ENCODE assay signal across 32 cellular contexts in genomic region chr22:48081281-48081680, GRCh38.
"Had no signal": no experiment of that assay in that cellular context is flagged by ENCODE, and none has a peak within 500 bp of the region (broad histone marks: within the 10 kb centered on the region; RNA-seq: fewer than 3 reads in every experiment).

No MANE protein-coding gene starts in this region.

- H3K36me3 Mint-ChIP-seq: activated naive CD8-positive, alpha-beta T cell treated with anti-CD3 and anti-CD28 coated beads for 36 hours had no signal

- H3K9me3 Mint-ChIP-seq: activated B cell treated with CpG ODN at 0.5 μM for 24 hours; activated naive CD8-positive, alpha-beta T cell treated with anti-CD3 and anti-CD28 coated beads for 36 hours; activated naive CD8-positive, alpha-beta T cell treated with anti-CD3 and anti-CD28 coated beads, Interleukin-2, amount 50 U/mL, for 24 hours; activated T-cell treated with anti-CD3 and anti-CD28 coated beads, Interleukin-2, amount 50 U/mL, for 24 hours; activated T-cell treated with anti-CD3 and anti-CD28 coated beads, Interleukin-2, amount 50 U/mL, for 72 hours; effector memory CD8-positive, alpha-beta T cell; T-helper 2 cell treated with Interferon-gamma antibody and Interleukin-4, amounts not matched to agents 5 μg/mL and 100 μg/mL, for 36 hours had no signal

- H3K27me3 Mint-ChIP-seq: activated B cell treated with CpG ODN at 0.5 μM for 24 hours had no signal

- H3K4me3 Mint-ChIP-seq: activated B cell treated with CpG ODN at 0.5 μM for 24 hours; activated naive CD8-positive, alpha-beta T cell treated with anti-CD3 and anti-CD28 coated beads for 36 hours; activated naive CD8-positive, alpha-beta T cell treated with anti-CD3 and anti-CD28 coated beads, Interleukin-2, amount 50 U/mL, for 24 hours; activated T-cell treated with anti-CD3 and anti-CD28 coated beads, Interleukin-2, amount 50 U/mL, for 24 hours; activated T-cell treated with anti-CD3 and anti-CD28 coated beads, Interleukin-2, amount 50 U/mL, for 72 hours; T-helper 17 cell; T-helper 2 cell treated with Interferon-gamma antibody and Interleukin-4, amounts not matched to agents 5 μg/mL and 100 μg/mL, for 36 hours had no signal

- H3K9me3 ChIP-seq: adrenal gland, body of pancreas, esophagus muscularis mucosa, gastrocnemius medialis had no signal

- H3K36me3 ChIP-seq: adrenal gland, esophagus muscularis mucosa, gastrocnemius medialis, WERI-Rb-1 had no signal

- ATAC-seq: activated CD4-positive, CD25-positive, alpha-beta regulatory T cell treated with anti-CD3 and anti-CD28 coated beads, Interleukin-2, amount 50 U/mL, for 24 hours; activated naive CD8-positive, alpha-beta T cell treated with anti-CD3 and anti-CD28 coated beads, Interleukin-2, amount 50 U/mL, for 24 hours; activated T-cell treated with anti-CD3 and anti-CD28 coated beads, Interleukin-2, amount 50 U/mL, for 72 hours; body of pancreas; foreskin keratinocyte; gastrocnemius medialis; T-helper 17 cell had no signal

- H3K27ac ChIP-seq: adrenal gland, body of pancreas, esophagus muscularis mucosa, foreskin keratinocyte, gastrocnemius medialis, WERI-Rb-1 had no signal

- H3K4me3 ChIP-seq: adrenal gland, body of pancreas, esophagus muscularis mucosa, gastrocnemius medialis had no signal

- H3K4me1 ChIP-seq: adrenal gland, body of pancreas, esophagus muscularis mucosa, foreskin keratinocyte, gastrocnemius medialis had no signal

- H3K27me3 ChIP-seq: adrenal gland, body of pancreas, foreskin keratinocyte, gastrocnemius medialis had no signal

- DNase-seq: activated B cell treated with CpG ODN at 0.5 μM for 24 hours; activated CD4-positive, alpha-beta T cell treated with anti-CD3 and anti-CD28 coated beads for 48 hours; activated CD4-positive, alpha-beta T cell treated with anti-CD3 and anti-CD28 coated beads, Interleukin-2, amount 50 U/mL, for 1 hour; activated CD4-positive, alpha-beta T cell treated with anti-CD3 and anti-CD28 coated beads, Interleukin-2, amount 50 U/mL, for 48 hours; activated CD8-positive, alpha-beta memory T cell treated with anti-CD3 and anti-CD28 coated beads, Interleukin-2, amount 50 U/mL, for 48 hours; activated gamma-delta T cell; activated naive CD4-positive, alpha-beta T cell; activated naive CD4-positive, alpha-beta T cell treated with anti-CD3 and anti-CD28 coated beads, Interleukin-2, amount 50 U/mL, for 16 hours; activated naive CD8-positive, alpha-beta T cell treated with anti-CD3 and anti-CD28 coated beads for 36 hours; activated naive CD8-positive, alpha-beta T cell treated with anti-CD3 and anti-CD28 coated beads, Interleukin-2, amount 50 U/mL, for 24 hours; activated T-cell treated with anti-CD3 and anti-CD28 coated beads for 4 hours; activated T-cell treated with anti-CD3 and anti-CD28 coated beads, Interleukin-2, amount 50 U/mL, for 24 hours; activated T-cell treated with anti-CD3 and anti-CD28 coated beads, Interleukin-2, amount 50 U/mL, for 72 hours; adrenal gland; amygdala; body of pancreas; caudate nucleus; cortex of kidney; dermis blood vessel endothelial cell; effector CD4-positive, alpha-beta T cell; effector memory CD8-positive, alpha-beta T cell; erythroblast; foreskin keratinocyte; gastrocnemius medialis; glutamatergic neuron; T-helper 1 cell; T-helper 17 cell; T1000; WERI-Rb-1 had no signal

- H3K27ac Mint-ChIP-seq: activated B cell treated with CpG ODN at 0.5 μM for 24 hours; activated naive CD8-positive, alpha-beta T cell treated with anti-CD3 and anti-CD28 coated beads for 36 hours; activated naive CD8-positive, alpha-beta T cell treated with anti-CD3 and anti-CD28 coated beads, Interleukin-2, amount 50 U/mL, for 24 hours; activated T-cell treated with anti-CD3 and anti-CD28 coated beads, Interleukin-2, amount 50 U/mL, for 24 hours; activated T-cell treated with anti-CD3 and anti-CD28 coated beads, Interleukin-2, amount 50 U/mL, for 72 hours; T-helper 17 cell; T-helper 2 cell treated with Interferon-gamma antibody and Interleukin-4, amounts not matched to agents 5 μg/mL and 100 μg/mL, for 36 hours had no signal
